Comparison of ENCODE assay signal across 11 cellular contexts in genomic region chr21:38984568-38984967, GRCh38.
A peak's percentile ranks its signal among the peaks of the same experiment; 100 is the strongest.
DNase-seq lines count a peak whose midpoint lies in the region; ATAC-seq lines count a peak whose summit lies in the region.
"Had no signal": no experiment of that assay in that cellular context is flagged by ENCODE, and none has a peak within 500 bp of the region (broad histone marks: within the 10 kb centered on the region; RNA-seq: fewer than 3 reads in every experiment).

No MANE protein-coding gene starts in this region.

- H4K8ac ChIP-seq in mesendoderm (ENCODE audit: low read depth, low read length) = no peak overlapping the region

- H3K9ac ChIP-seq in GM23248 = no peak overlapping the region
- peak overlapping the region in 2 of 3 donors; percentile 40 to 53 for H3K9ac ChIP-seq in skeletal muscle tissue (ENCODE audit: low read depth in 1 of 3, low read length in 3 of 3)
- H3K9ac ChIP-seq in mesendoderm (ENCODE audit: low read length) = no peak overlapping the region

- H3K36me3 ChIP-seq in GM23248 (ENCODE audit: low read depth) = no peaks in the 10 kb centered on the region
- H3K36me3 ChIP-seq in skeletal muscle tissue (ENCODE audit: control insufficient read depth in 3 of 3, insufficient read depth in 3 of 3, low read length in 3 of 3) = no peaks in the 10 kb centered on the region
- H3K36me3 ChIP-seq in mesendoderm (ENCODE audit: control insufficient read depth, insufficient read depth, low read length) = no peaks in the 10 kb centered on the region

- no peak overlapping the region for H2BK15ac ChIP-seq in mesendoderm (replicated peaks; ENCODE audit: low read depth)

- no peak overlapping the region for H3K23ac ChIP-seq in mesendoderm (ENCODE audit: low read length)

- H3K56ac ChIP-seq in mesendoderm (ENCODE audit: low read length) = no peak overlapping the region

- DNase-seq in GM23248 = no peak
- DNase-seq in OCI-M1 (lab: John Stamatoyannopoulos, UW) = peak; percentile 92
- peak; percentile 58 for DNase-seq in fibroblast of gingiva (ENCODE audit: low read depth)
- DNase-seq in HuH-7 (ENCODE audit: low spot score) = no peak
- DNase-seq in mesendoderm = no peak
- no peak for DNase-seq in putamen (ENCODE audit: low spot score)
- DNase-seq: activated B cell treated with CpG ODN at 0.5 μM for 24 hours, amniotic stem cell, NCI-H1048 had no signal

- in situ Hi-C loops in GM23248 (cut with MboI) = no loop called here

- H3K27me3 ChIP-seq in GM23248 (replicated peaks; ENCODE audit: insufficient read depth) = no peaks in the 10 kb centered on the region
- H3K27me3 ChIP-seq in skeletal muscle tissue (ENCODE audit: control insufficient read depth in 3 of 3, insufficient read depth in 3 of 3, low read length in 3 of 3) = no peaks in the 10 kb centered on the region
- H3K27me3 ChIP-seq in mesendoderm (ENCODE audit: insufficient read depth, low read length, poor library complexity) = no peaks in the 10 kb centered on the region

- H3K4me2 ChIP-seq in GM23248 (ENCODE audit: unreplicated experiment) (peak overlapping the region; percentile 74), mesendoderm (ENCODE audit: low read length) (no peak overlapping the region)

- H4K5ac ChIP-seq in mesendoderm (ENCODE audit: low read length) = no peak overlapping the region

- H3K9me2 ChIP-seq in GM23248 (ENCODE audit: insufficient read depth) = no peaks in the 10 kb centered on the region

- H3K4me1 ChIP-seq in GM23248 (ENCODE audit: insufficient read depth) (peaks cover 17% of the 10 kb centered on the region), skeletal muscle tissue (ENCODE audit: control insufficient read depth in 3 of 3, insufficient read depth in 3 of 3, low read length in 3 of 3) (peaks cover 49 to 56% (median 52%) of the 10 kb centered on the region in 3 donors), mesendoderm (ENCODE audit: control insufficient read depth, low read depth, low read length) (peaks cover 7% of the 10 kb centered on the region)

- peaks cover 22% of the 10 kb centered on the region for H3F3A ChIP-seq in GM23248 (ENCODE audit: insufficient read depth)

- no peak overlapping the region for H3K18ac ChIP-seq in mesendoderm (ENCODE audit: low read length)

- WGBS in GM23248 (ENCODE audit: low coverage in 1 of 2, low lambda C conversion rate in 2 of 2, missing lambda C conversion rate in 2 of 2), 2 experiments = 24 to 25% methylated on average over 4 of the region's 4 CpGs
- WGBS in mesendoderm (ENCODE audit: extremely low coverage, insufficient coverage, low lambda C conversion rate) = no CpG with 5 or more reads among the region's 4 CpGs

- H2BK120ac ChIP-seq in mesendoderm (ENCODE audit: low read depth, low read length) = no peak overlapping the region

- no peaks in the 10 kb centered on the region for H4K20me1 ChIP-seq in GM23248 (ENCODE audit: insufficient read depth)

- H3K79me1 ChIP-seq in mesendoderm (ENCODE audit: low read length) = no peaks in the 10 kb centered on the region

- H2AK5ac ChIP-seq in mesendoderm (ENCODE audit: low read length) = no peak overlapping the region

- H2AFZ ChIP-seq in GM23248 = no peak overlapping the region

- H3K27ac ChIP-seq in GM23248 = no peak overlapping the region
- peak overlapping the region; percentile 60 for H3K27ac ChIP-seq in skeletal muscle tissue (ENCODE audit: low read depth, low read length)
- no peak overlapping the region for H3K27ac ChIP-seq in mesendoderm (ENCODE audit: low read depth, low read length)

- H3K4me3 ChIP-seq in GM23248 = peak overlapping the region; percentile 31; the same call in 1 of the 2 replicates
- no peak overlapping the region for H3K4me3 ChIP-seq in skeletal muscle tissue (ENCODE audit: low read length in 3 of 3)
- H3K4me3 ChIP-seq in mesendoderm (ENCODE audit: low read length) = no peak overlapping the region

- no peaks in the 10 kb centered on the region for H3K9me3 ChIP-seq in GM23248 (ENCODE audit: low read depth)
- no peaks in the 10 kb centered on the region for H3K9me3 ChIP-seq in skeletal muscle tissue (ENCODE audit: control insufficient read depth in 3 of 3, low read length in 3 of 3)

- no peak overlapping the region for H3K4ac ChIP-seq in mesendoderm (ENCODE audit: low read depth, low read length)

- H3K79me2 ChIP-seq in GM23248 (ENCODE audit: insufficient read depth) = no peaks in the 10 kb centered on the region
- no peaks in the 10 kb centered on the region for H3K79me2 ChIP-seq in mesendoderm (ENCODE audit: control insufficient read depth, insufficient read depth, low read length)

- no peak overlapping the region for H2BK5ac ChIP-seq in mesendoderm (ENCODE audit: low read length)

- no peak for ATAC-seq in GM18907 (IDR thresholded peaks at IDR 0.05; ENCODE audit: unreplicated experiment)

Comparison
In these comparisons a context has a peak if more than half of its experiments do, and no peak if none do; other contexts are left out.
1. DNase-seq: peak in OCI-M1 (single experiment) and fibroblast of gingiva (single experiment); none in GM23248 (single experiment), HuH-7 (single experiment), mesendoderm (single experiment) and putamen (single experiment).
2. H3K9ac ChIP-seq: peak in skeletal muscle tissue (2 of 3); none in GM23248 (single experiment) and mesendoderm (single experiment).